Comparison of ENCODE assay signal across 19 cellular contexts in the genomic region with DNA sequence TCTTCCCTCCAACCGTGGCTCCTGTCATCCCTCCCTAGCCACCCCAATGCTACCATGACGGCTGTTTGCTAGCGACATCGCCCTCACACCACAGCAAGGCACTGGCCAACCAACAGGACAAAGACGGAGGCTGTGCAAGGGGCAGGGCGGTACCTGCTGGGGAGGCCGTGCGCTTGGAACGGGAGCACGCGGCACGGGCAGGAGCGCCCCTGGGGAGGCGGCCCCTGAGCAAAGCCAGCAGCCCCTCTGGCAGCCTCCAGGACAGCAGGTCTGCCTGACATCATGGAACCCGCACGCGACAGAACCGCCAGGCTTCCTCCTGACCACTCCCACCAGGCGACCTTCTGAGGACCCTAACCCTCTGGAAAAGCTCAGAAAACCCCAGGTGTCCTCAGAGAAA. TPM values are rescaled to one million over a fixed set of nuclear protein-coding genes. Genes with fewer than 3 reads are reported as not detected.
DNase-seq lines count a peak whose midpoint lies in the region; ATAC-seq, FAIRE-seq and TF ChIP-seq lines count a peak whose summit lies in the region.
"Had no signal": no experiment of that assay in that cellular context is flagged by ENCODE, and none has a peak within 500 bp of the region (broad histone marks: within the 10 kb centered on the region; RNA-seq: fewer than 3 reads in every experiment).

No MANE protein-coding gene starts in this region.

- TF ChIP-seq RAD21 in H1 (IDR thresholded peaks at IDR 0.05 in 1 of 2, conservative IDR thresholded peaks at IDR 0.05 in 1 of 2; ENCODE audit: low read depth in 2 of 2, low read length in 2 of 2) = no peak

- 96% methylated on average over 19 of the region's 19 CpGs; no CpG with 5 or more reads in 1 of the 2 experiments for WGBS in H1 (ENCODE audit: extremely low coverage in 1 of 2, insufficient coverage in 1 of 2, insufficient read length in 1 of 2, insufficient replicate concordance in 2 of 2, low coverage in 1 of 2, low lambda C conversion rate in 2 of 2, missing lambda C conversion rate in 1 of 2), 2 experiments
- no CpG with 5 or more reads among the region's 19 CpGs for WGBS in neuronal stem cell (ENCODE audit: extremely low coverage in 2 of 2, insufficient read length in 2 of 2, insufficient replicate concordance in 1 of 2), 2 donors

- no peak for FAIRE-seq in H1 (lab: Jason Lieb, UNC)
- FAIRE-seq: G401.6, GM12892, GM19239 had no signal

- H4K20me1 ChIP-seq in H1 (replicated peaks in 1 of 2; ENCODE audit: control insufficient read depth in 1 of 2, insufficient read depth in 2 of 2, low read length in 2 of 2) = peaks cover 7 to 23% of the 10 kb centered on the region in 2 experiments

- CTCF ChIA-PET in H1 (lab: Charles Lee; ENCODE audit: partially characterized antibody) = interaction anchor here (0.6 kb wide), 1 partner anchor 490 kb away, joined by 3 read pairs; no protein-coding TSS in a partner anchor

- H3K4me2 ChIP-seq in H1 (ENCODE audit: insufficient read depth in 1 of 2, low read depth in 2 of 2, low read length in 2 of 2) = no peak overlapping the region
- no peak overlapping the region for H3K4me2 ChIP-seq in neuronal stem cell (ENCODE audit: insufficient read depth, low read length, poor library complexity, severe bottlenecking)
- H3K4me2 ChIP-seq: BLaER1 had no signal

- H3K4ac ChIP-seq in H1 (replicated peaks; ENCODE audit: insufficient read length, low read depth, low read length) (no peak overlapping the region), neuronal stem cell (ENCODE audit: low read length) (no peak overlapping the region)

- H3K23me2 ChIP-seq in H1 (ENCODE audit: low read depth, low read length) = no peaks in the 10 kb centered on the region

- DNase-seq in RWPE2 (ENCODE audit: low spot score) (peak; percentile 58), H1 (ENCODE audit: low read depth in 1 of 2, low spot score in 2 of 2) (no peak), neuronal stem cell (ENCODE audit: low spot score) (no peak), AG20443 (ENCODE audit: low spot score) (no peak)
- DNase-seq: Caco-2; CD4-positive, CD25-positive, alpha-beta regulatory T cell; CD8-positive, alpha-beta T cell; DMS153; DND-41; GM23248; H9 had no signal

- TF ChIP-seq CTCF in RWPE2 (IDR thresholded peaks at IDR 0.05; ENCODE audit: poor library complexity, severe bottlenecking) = no peak
- no peak for TF ChIP-seq CTCF in H1 (IDR thresholded peaks at IDR 0.05; ENCODE audit: control extremely low read depth in 1 of 3, insufficient read depth in 1 of 3, low read depth in 1 of 3, low read length in 3 of 3)

- H2BK15ac ChIP-seq in H1 (ENCODE audit: low read length) (no peak overlapping the region), neuronal stem cell (ENCODE audit: low read length) (no peak overlapping the region)

- H3K14ac ChIP-seq in H1 (ENCODE audit: insufficient read length) = no peak overlapping the region
- peak overlapping the region; percentile 56 for H3K14ac ChIP-seq in neuronal stem cell (ENCODE audit: low read length)

- no peak overlapping the region for H4K5ac ChIP-seq in H1 (ENCODE audit: insufficient read length, low read depth, low read length)

- H3K23ac ChIP-seq in H1 (ENCODE audit: insufficient read length) (no peak overlapping the region), neuronal stem cell (ENCODE audit: low read depth, low read length, poor library complexity) (no peak overlapping the region)

- peaks cover 0 to 10% of the 10 kb centered on the region in 2 experiments; a peak in 3 of 4 replicates for H3K79me2 ChIP-seq in H1 (ENCODE audit: control insufficient read depth in 1 of 2, insufficient read depth in 2 of 2, low read length in 2 of 2)

- no peak for TF ChIP-seq POLR2A in H1 (IDR thresholded peaks at IDR 0.05; ENCODE audit: control extremely low read depth in 1 of 2, low read depth in 2 of 2, low read length in 2 of 2)

- H3K9me3 ChIP-seq in RWPE2 (ENCODE audit: severe bottlenecking) (no peaks in the 10 kb centered on the region), H1 (ENCODE audit: insufficient read depth in 2 of 2, low read depth in 1 of 2, low read length in 1 of 2) (no peaks in the 10 kb centered on the region), neuronal stem cell (replicated peaks in 1 of 2; ENCODE audit: control insufficient read depth in 2 of 2, insufficient read depth in 1 of 2, low read depth in 1 of 2, low read length in 2 of 2) (peaks cover 0 to 2% of the 10 kb centered on the region in 2 donors)
- H3K9me3 ChIP-seq: BLaER1, Caco-2 had no signal

- H3K27me3 ChIP-seq in RWPE2 (ENCODE audit: insufficient read depth, poor library complexity, severe bottlenecking) (no peaks in the 10 kb centered on the region), H1 (replicated peaks in 1 of 4; ENCODE audit: control insufficient read depth in 3 of 4, extremely low read depth in 1 of 4, insufficient read depth in 3 of 4, low read length in 3 of 4) (no peaks in the 10 kb centered on the region), neuronal stem cell (ENCODE audit: control insufficient read depth in 3 of 3, insufficient read depth in 3 of 3, low read depth in 1 of 3, low read length in 3 of 3) (no peaks in the 10 kb centered on the region)
- H3K27me3 ChIP-seq: BLaER1 had no signal

- H3K18ac ChIP-seq in H1 (ENCODE audit: extremely low read depth, low read length) (no peak overlapping the region), neuronal stem cell (ENCODE audit: low read length) (no peak overlapping the region)

- H3K9ac ChIP-seq in H1 (replicated peaks in 1 of 4; ENCODE audit: extremely low read depth in 1 of 4, low read depth in 3 of 4, low read length in 3 of 4) (no peak overlapping the region; a peak in 1 of 7 replicates), neuronal stem cell (ENCODE audit: low read depth, low read length, poor library complexity) (peak overlapping the region; percentile 50)
- H3K9ac ChIP-seq: BLaER1, GM23248 had no signal

- no peak overlapping the region for H4K8ac ChIP-seq in H1 (ENCODE audit: extremely low read depth, insufficient read depth, low read length)
- H4K8ac ChIP-seq in neuronal stem cell (ENCODE audit: low read depth, low read length) = no peak overlapping the region

- H3K27ac ChIP-seq in RWPE2 (ENCODE audit: poor library complexity, severe bottlenecking) (no peak overlapping the region), H1 (ENCODE audit: low read depth, low read length) (no peak overlapping the region), neuronal stem cell (replicated peaks; ENCODE audit: low read length) (no peak overlapping the region)
- H3K27ac ChIP-seq: BLaER1, C4-2B, GM23248 had no signal

- no peak for ATAC-seq in RWPE2 (ENCODE audit: low read depth)
- no peak for ATAC-seq in HG03460 (IDR thresholded peaks at IDR 0.05; ENCODE audit: unreplicated experiment)
- no peak for ATAC-seq in HG03095 (IDR thresholded peaks at IDR 0.05; ENCODE audit: unreplicated experiment)
- ATAC-seq: CD8-positive, alpha-beta T cell; HCT116 had no signal

- H2BK5ac ChIP-seq in H1 (ENCODE audit: low read depth, low read length) = 0 out of 2 replicates have a peak overlapping the region, but pooled peaks have one; percentile 35
- H2BK5ac ChIP-seq in neuronal stem cell (ENCODE audit: low read length) = no peak overlapping the region

- H4K91ac ChIP-seq in H1 (replicated peaks; ENCODE audit: insufficient read length, low read length) (no peak overlapping the region), neuronal stem cell (ENCODE audit: low read depth, low read length, poor library complexity) (peak overlapping the region; percentile 64)

- no peak overlapping the region for H2AK5ac ChIP-seq in H1 (ENCODE audit: low read depth, low read length)
- no peak overlapping the region for H2AK5ac ChIP-seq in neuronal stem cell (ENCODE audit: low read depth, low read length)

- H3K4me3 ChIP-seq in RWPE2 (ENCODE audit: severe bottlenecking) (no peak overlapping the region), H1 (ENCODE audit: extremely low read depth in 1 of 4, insufficient read depth in 2 of 4, low read depth in 3 of 4, low read length in 4 of 4) (no peak overlapping the region), neuronal stem cell (ENCODE audit: low read length in 2 of 2) (peak overlapping the region in 1 of 2 donors; percentile 59)
- H3K4me3 ChIP-seq: BLaER1, GM23248 had no signal

- H3K4me1 ChIP-seq in RWPE2 (ENCODE audit: insufficient read depth, poor library complexity, severe bottlenecking) = peaks cover 4% of the 10 kb centered on the region
- no peaks in the 10 kb centered on the region for H3K4me1 ChIP-seq in H1 (replicated peaks in 1 of 4; ENCODE audit: control insufficient read depth in 3 of 4, insufficient read depth in 4 of 4, low read length in 3 of 4)
- peaks cover 0 to 2% of the 10 kb centered on the region in 2 donors for H3K4me1 ChIP-seq in neuronal stem cell (ENCODE audit: control insufficient read depth in 2 of 2, insufficient read depth in 1 of 2, low read depth in 1 of 2, low read length in 2 of 2)
- H3K4me1 ChIP-seq: Caco-2 had no signal

- no peak overlapping the region for H2BK20ac ChIP-seq in H1 (ENCODE audit: low read length)

- H3K36me3 ChIP-seq in RWPE2 (ENCODE audit: low read depth) (peaks cover 57% of the 10 kb centered on the region), H1 (ENCODE audit: control insufficient read depth in 2 of 4, insufficient read depth in 4 of 4, low read length in 3 of 4) (peaks cover 19 to 49% (median 38%) of the 10 kb centered on the region in 4 experiments; a peak in 7 of 8 replicates), neuronal stem cell (replicated peaks in 1 of 2; ENCODE audit: control insufficient read depth in 2 of 2, insufficient read depth in 2 of 2, low read length in 2 of 2) (peaks cover 71 to 85% of the 10 kb centered on the region in 2 donors)

- TF ChIP-seq EP300 in H1 (IDR thresholded peaks at IDR 0.05; ENCODE audit: borderline replicate concordance in 1 of 2, low read depth in 2 of 2, low read length in 2 of 2) = no peak

- H2AFZ ChIP-seq in H1 (ENCODE audit: low read length) (no peak overlapping the region), neuronal stem cell (ENCODE audit: low read length) (no peak overlapping the region)
- H2AFZ ChIP-seq: GM23248 had no signal

- H3K79me1 ChIP-seq in H1 (ENCODE audit: low read depth, low read length) (peaks cover 15% of the 10 kb centered on the region), neuronal stem cell (ENCODE audit: low read depth, low read length) (peaks cover 22% of the 10 kb centered on the region)

- no peak overlapping the region for H2BK120ac ChIP-seq in H1 (replicated peaks; ENCODE audit: low read depth, low read length)
- H2BK120ac ChIP-seq in neuronal stem cell (ENCODE audit: low read depth, low read length) = no peak overlapping the region

- H3K56ac ChIP-seq in H1 (replicated peaks; ENCODE audit: insufficient read length, low read depth, low read length) = no peak overlapping the region

- POLR2A ChIA-PET in H1 (lab: Charles Lee; ENCODE audit: partially characterized antibody) = interaction anchor here (4.1 kb wide), 1 partner anchor 135 kb away, joined by 11 read pairs; a partner anchor contains a TSS

- no peak overlapping the region for H2BK12ac ChIP-seq in H1 (ENCODE audit: low read depth, low read length)
- H2BK12ac ChIP-seq in neuronal stem cell (ENCODE audit: low read length) = no peak overlapping the region

RNA-seq across cellular contexts. Expression of a gene that starts 12.7 kb away (rescaled TPM):
- 38.8 and 40.4 TPM in 2 replicates for total RNA-seq in H1 (2021; fragmentation: NEBNext Ultra II Directional; extraction: Animal tissue kit (Norgen Biotek cat#: 25700))
- 44.6 and 61.5 TPM in 2 replicates for polyA plus RNA-seq in H1 (2011; rRNA removed)
- polyA plus RNA-seq in H1 (2011; cell fraction: cytosol; rRNA removed) = 39.0 TPM
- 51.0 TPM for polyA plus RNA-seq in H1 (2011; cell fraction: nucleus; rRNA removed)
- 21.3 to 37.3 TPM (median 33.3 TPM) in 4 replicates for polyA plus RNA-seq in H1 (2012, experiment 1 of 2)
- 26.7 TPM for polyA plus RNA-seq in H1 (2012, experiment 2 of 2)
- polyA plus RNA-seq in H1 (2013, experiment 1 of 2) = 17.3 TPM
- 16.6 TPM for polyA plus RNA-seq in H1 (2013, experiment 2 of 2)
- polyA minus RNA-seq in H1 (2011; rRNA and poly(A)+ RNA removed) = 21.0 and 24.8 TPM in 2 replicates
- polyA minus RNA-seq in H1 (2011; cell fraction: cytosol; rRNA and poly(A)+ RNA removed) = 34.5 TPM
- 27.3 TPM for polyA minus RNA-seq in H1 (2011; cell fraction: nucleus; rRNA and poly(A)+ RNA removed)
- 20.0 TPM for polyA plus RNA-seq in neuronal stem cell (2013, experiment 1 of 2)
- 18.9 TPM for polyA plus RNA-seq in neuronal stem cell (2013, experiment 2 of 2)

RNA-seq across cellular contexts. Expression of a gene that starts 22.0 kb away (rescaled TPM):
- 38.6 and 38.7 TPM in 2 replicates for total RNA-seq in H1 (2021; fragmentation: NEBNext Ultra II Directional; extraction: Animal tissue kit (Norgen Biotek cat#: 25700))
- 17.2 and 19.0 TPM in 2 replicates for polyA plus RNA-seq in H1 (2011; rRNA removed)
- 26.2 TPM for polyA plus RNA-seq in H1 (2011; cell fraction: cytosol; rRNA removed)
- 20.0 TPM for polyA plus RNA-seq in H1 (2011; cell fraction: nucleus; rRNA removed)
- polyA plus RNA-seq in H1 (2012, experiment 1 of 2) = 36.9 to 43.2 TPM (median 37.8 TPM) in 4 replicates
- 19.2 TPM for polyA plus RNA-seq in H1 (2012, experiment 2 of 2)
- polyA plus RNA-seq in H1 (2013, experiment 1 of 2) = 28.5 TPM
- polyA plus RNA-seq in H1 (2013, experiment 2 of 2) = 29.2 TPM
- 26.9 and 29.8 TPM in 2 replicates for polyA minus RNA-seq in H1 (2011; rRNA and poly(A)+ RNA removed)
- polyA minus RNA-seq in H1 (2011; cell fraction: cytosol; rRNA and poly(A)+ RNA removed) = 13.9 TPM
- polyA minus RNA-seq in H1 (2011; cell fraction: nucleus; rRNA and poly(A)+ RNA removed) = 13.0 TPM
- 21.4 TPM for polyA plus RNA-seq in neuronal stem cell (2013, experiment 1 of 2)
- 21.4 TPM for polyA plus RNA-seq in neuronal stem cell (2013, experiment 2 of 2)

RNA-seq across cellular contexts. Expression of a gene that starts 22.0 kb away (rescaled TPM):
- 76.1 and 85.2 TPM in 2 replicates for total RNA-seq in H1 (2021; fragmentation: NEBNext Ultra II Directional; extraction: Animal tissue kit (Norgen Biotek cat#: 25700))
- 89.5 and 101 TPM in 2 replicates for polyA plus RNA-seq in H1 (2011; rRNA removed)
- polyA plus RNA-seq in H1 (2011; cell fraction: cytosol; rRNA removed) = 97.8 TPM
- polyA plus RNA-seq in H1 (2011; cell fraction: nucleus; rRNA removed) = 69.8 TPM
- 103 to 158 TPM (median 150 TPM) in 4 replicates for polyA plus RNA-seq in H1 (2012, experiment 1 of 2)
- polyA plus RNA-seq in H1 (2012, experiment 2 of 2) = 122 TPM
- polyA plus RNA-seq in H1 (2013, experiment 1 of 2) = 52.9 TPM
- polyA plus RNA-seq in H1 (2013, experiment 2 of 2) = 59.3 TPM
- polyA minus RNA-seq in H1 (2011; rRNA and poly(A)+ RNA removed) = 29.5 and 36.6 TPM in 2 replicates
- polyA minus RNA-seq in H1 (2011; cell fraction: cytosol; rRNA and poly(A)+ RNA removed) = 29.8 TPM
- polyA minus RNA-seq in H1 (2011; cell fraction: nucleus; rRNA and poly(A)+ RNA removed) = 20.8 TPM
- 46.7 TPM for polyA plus RNA-seq in neuronal stem cell (2013, experiment 1 of 2)
- 46.4 TPM for polyA plus RNA-seq in neuronal stem cell (2013, experiment 2 of 2)
